ENCODE assay signal across 8 cellular contexts in genomic region chr22:26484360-26484706, GRCh38. TPM values are rescaled to one million over a fixed set of nuclear protein-coding genes. Genes with fewer than 3 reads are reported as not detected.
DNase-seq lines count a peak whose midpoint lies in the region; ATAC-seq and TF ChIP-seq lines count a peak whose summit lies in the region.

No MANE protein-coding gene starts in this region.

- no peak for ATAC-seq in GM21723 (IDR thresholded peaks at IDR 0.05; ENCODE audit: unreplicated experiment)

- no peaks in the 10 kb centered on the region for H3K9me3 ChIP-seq in SJCRH30 (replicated peaks)
- no peaks in the 10 kb centered on the region for H3K9me3 ChIP-seq in esophagus squamous epithelium

- H3K27me3 ChIP-seq in SJCRH30 (no peaks in the 10 kb centered on the region), esophagus squamous epithelium (no peaks in the 10 kb centered on the region)

- intact Hi-C loops in esophagus squamous epithelium (cut with DNase I), result no loop called here

- in situ Hi-C loops in GM13977 (cut with MboI; ENCODE audit: low pct_unique_long_range_greater_than_20kb, low sequenced_read_pairs, unreplicated experiment), result no loop called here

- H3K4me3 ChIP-seq in SJCRH30, result peak overlapping the region; percentile 92
- H3K4me3 ChIP-seq in esophagus squamous epithelium, result peak overlapping the region; percentile 73 to 99 (median 92)
- peak overlapping the region; percentile 93 for H3K4me3 ChIP-seq in skeletal muscle cell (ENCODE audit: low read depth, low read length)

- TF ChIP-seq CTCF in GM13977 (IDR thresholded peaks at IDR 0.05; ENCODE audit: extremely low read depth, insufficient read depth, missing control alignments) (no peak), esophagus squamous epithelium (IDR thresholded peaks at IDR 0.05) (no peak)

- peak; percentile 36 for DNase-seq in GM13977 (ENCODE audit: low spot score)
- no peak for DNase-seq in SJCRH30
- DNase-seq in esophagus squamous epithelium (lab: John Stamatoyannopoulos, UW), result no peak
- DNase-seq in skeletal muscle cell (ENCODE audit: low read depth), result no peak
- DNase-seq in activated effector memory CD4-positive, alpha-beta T cell treated with Interleukin-2 at 50 U/mL for 16 hours, result no peak
- DNase-seq in stimulated activated CD4-positive, alpha-beta T cell treated with anti-CD3 and anti-CD28 coated beads, Interleukin-2, amount 100 ng/mL, for 48 hours, result no peak
- DNase-seq in HuH-7 (ENCODE audit: low spot score), result no peak

- H3K36me3 ChIP-seq in SJCRH30 (peaks cover 7% of the 10 kb centered on the region; the same call in 1 of the 2 replicates), esophagus squamous epithelium (peaks cover 2 to 25% (median 9%) of the 10 kb centered on the region in 3 donors)

- H3K4me1 ChIP-seq in SJCRH30 (peaks cover 8% of the 10 kb centered on the region), esophagus squamous epithelium (peaks cover 38 to 66% (median 48%) of the 10 kb centered on the region in 3 donors)

- no peak for TF ChIP-seq POLR2A in esophagus squamous epithelium (IDR thresholded peaks at IDR 0.05)

- WGBS in esophagus squamous epithelium, 2 donors, result 6% methylated on average over 6 of the region's 6 CpGs

- peak overlapping the region; percentile 89; the same call in 1 of the 2 replicates for H3K27ac ChIP-seq in SJCRH30
- H3K27ac ChIP-seq in esophagus squamous epithelium, result peak overlapping the region; percentile 93 to 98 (median 97)

RNA-seq across cellular contexts. Expression of gene SRRD, which starts 0.7 kb away (rescaled TPM):
- total RNA-seq in SJCRH30 (2014; rRNA removed; shearing (Covaris generic)), result 14.4 and 17.8 TPM in 2 replicates
- total RNA-seq in esophagus squamous epithelium, result 10 to 100 TPM; 11.4 to 27.3 (median 13.6) TPM

RNA-seq across cellular contexts. Expression of gene HPS4, which starts 0.8 kb away (rescaled TPM):
- 19.9 and 28.1 TPM in 2 replicates for total RNA-seq in SJCRH30 (2014; rRNA removed; shearing (Covaris generic))
- total RNA-seq in esophagus squamous epithelium, result 10 to 100 TPM; 21.9 to 28.5 (median 24.5) TPM

RNA-seq across cellular contexts. Expression of gene TFIP11, which starts 27.9 kb away (rescaled TPM):
- total RNA-seq in SJCRH30 (2014; rRNA removed; shearing (Covaris generic)), result 23.4 and 26.8 TPM in 2 replicates
- 10 to 100 TPM; 21.6 to 27.1 (median 25.8) TPM for total RNA-seq in esophagus squamous epithelium

RNA-seq across cellular contexts. Expression of gene ASPHD2, which starts 55.3 kb away (rescaled TPM):
- 3.5 and 4.0 TPM in 2 replicates for total RNA-seq in SJCRH30 (2014; rRNA removed; shearing (Covaris generic))
- 1 to 10 TPM; 1.3 to 2.1 (median 2.0) TPM for total RNA-seq in esophagus squamous epithelium
